Comparison of ENCODE assay signal across 8 cellular contexts in the genomic region with DNA sequence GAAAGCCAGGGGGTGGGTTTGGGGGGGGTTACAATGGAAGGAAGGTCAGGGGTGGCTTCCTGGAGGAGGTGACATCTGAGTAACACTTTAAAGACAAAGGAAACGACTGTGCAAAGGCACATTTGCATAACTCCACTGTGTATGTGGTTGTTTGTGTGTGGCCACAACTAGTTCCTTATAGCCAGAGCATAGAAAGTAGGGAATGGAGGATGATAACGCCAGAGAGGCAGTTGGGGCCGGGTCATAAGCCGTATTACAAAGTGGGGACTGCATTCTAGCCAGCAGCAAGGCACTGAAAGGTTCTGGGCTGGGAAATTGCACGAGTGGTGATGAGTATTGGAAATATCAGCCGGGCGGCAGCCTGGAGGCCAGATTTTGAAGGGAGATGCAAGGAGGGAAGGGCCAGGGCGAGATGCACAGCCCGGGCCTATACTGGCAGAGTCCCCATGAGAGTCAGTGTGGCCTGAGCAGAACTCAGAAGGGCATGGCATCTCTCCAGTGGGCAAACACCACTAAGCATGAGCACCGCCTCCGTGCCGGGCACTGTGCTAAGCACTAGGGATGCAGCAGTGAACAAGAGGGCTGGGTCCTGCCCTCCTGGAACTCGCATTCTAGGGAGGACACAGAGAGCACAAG. TPM values are rescaled to one million over a fixed set of nuclear protein-coding genes. Genes with fewer than 3 reads are reported as not detected.
DNase-seq lines count a peak whose midpoint lies in the region; ATAC-seq and TF ChIP-seq lines count a peak whose summit lies in the region.

No MANE protein-coding gene starts in this region.

- peaks cover 14% of the 10 kb centered on the region for H3K36me3 Mint-ChIP-seq in T-helper 1 cell treated with Interleukin-12 subunit alpha and Interleukin-12 subunit beta and Interleukin-4 antibody, amounts not matched to agents 30 μg/mL and 1 μg/mL, for 36 hours (ENCODE audit: low read depth)

- H3K4me3 ChIP-seq in BLaER1, result peak overlapping the region; percentile 47; the same call in 1 of the 2 replicates
- peak overlapping the region in 1 of 2 experiments; percentile 33; a peak in 1 of 4 replicates for H3K4me3 ChIP-seq in HCT116 (replicated peaks in 1 of 2; ENCODE audit: low read depth in 1 of 2, low read length in 2 of 2)
- no peak overlapping the region for H3K4me3 ChIP-seq in liver (ENCODE audit: low read depth in 1 of 3, low read length in 3 of 3)
- no peak overlapping the region for H3K4me3 ChIP-seq in uterus

- ATAC-seq in HCT116 (no peak), esophagus mucosa (no peak)

- H3K9ac ChIP-seq in BLaER1 (peak overlapping the region; percentile 72), HCT116 (ENCODE audit: low read length) (peak overlapping the region; percentile 39), liver (ENCODE audit: low read depth in 1 of 2, low read length in 2 of 2) (peak overlapping the region; percentile 13 to 57)

- WGBS in liver, result 11% methylated on average over 13 of the region's 13 CpGs

- H3K9me3 Mint-ChIP-seq in T-helper 1 cell treated with Interleukin-12 subunit alpha and Interleukin-12 subunit beta and Interleukin-4 antibody, amounts not matched to agents 30 μg/mL and 1 μg/mL, for 36 hours, result no peaks in the 10 kb centered on the region

- H2AFZ ChIP-seq in HCT116 (ENCODE audit: low read depth, low read length, poor library complexity, severe bottlenecking), result no peak overlapping the region

- no peaks in the 10 kb centered on the region for H3K27me3 Mint-ChIP-seq in T-helper 1 cell treated with Interleukin-12 subunit alpha and Interleukin-12 subunit beta and Interleukin-4 antibody, amounts not matched to agents 30 μg/mL and 1 μg/mL, for 36 hours (ENCODE audit: low read depth)

- H3K9me2 ChIP-seq in HCT116 (ENCODE audit: insufficient read depth), result no peaks in the 10 kb centered on the region

- peak overlapping the region; percentile 99 for H3K27ac Mint-ChIP-seq in T-helper 1 cell treated with Interleukin-12 subunit alpha and Interleukin-12 subunit beta and Interleukin-4 antibody, amounts not matched to agents 30 μg/mL and 1 μg/mL, for 36 hours

- POLR2A ChIA-PET in HCT116 (lab: Charles Lee), result no interaction called here

- H3K4me1 ChIP-seq in BLaER1 (peaks cover 86% of the 10 kb centered on the region), HCT116 (ENCODE audit: control insufficient read depth in 1 of 2, insufficient read depth in 2 of 2, low read length in 2 of 2) (peaks cover 55 to 70% of the 10 kb centered on the region in 2 experiments), liver (ENCODE audit: control insufficient read depth in 4 of 4, insufficient read depth in 4 of 4, low read length in 3 of 4) (peaks cover 26 to 63% (median 49%) of the 10 kb centered on the region in 4 donors), uterus (peaks cover 6 to 22% of the 10 kb centered on the region in 2 donors)

- H3K79me2 ChIP-seq in HCT116 (ENCODE audit: insufficient read depth, low read length), result no peaks in the 10 kb centered on the region

- CTCF ChIA-PET in HCT116 (lab: Charles Lee), result interaction anchor here (1.0 to 1.3 kb wide), 5 partner anchors 92 to 241 kb away, joined by 3 to 12 read pairs (median 4); no protein-coding TSS in a partner anchor

- no peak for DNase-seq in HCT116 (ENCODE audit: low read depth, low spot score)
- no peak for DNase-seq in uterus
- no peak for DNase-seq in HuH-7.5 (ENCODE audit: low spot score)
- no peak for DNase-seq in NCI-H526 (lab: John Stamatoyannopoulos, UW)

- H3K4me1 Mint-ChIP-seq in T-helper 1 cell treated with Interleukin-12 subunit alpha and Interleukin-12 subunit beta and Interleukin-4 antibody, amounts not matched to agents 30 μg/mL and 1 μg/mL, for 36 hours (ENCODE audit: low read depth), result peaks cover 65% of the 10 kb centered on the region

- no peaks in the 10 kb centered on the region for H4K20me1 ChIP-seq in BLaER1
- H4K20me1 ChIP-seq in HCT116 (ENCODE audit: insufficient read depth), result no peaks in the 10 kb centered on the region; the same call in 1 of the 2 replicates

- H3K9me3 ChIP-seq in BLaER1 (no peaks in the 10 kb centered on the region), HCT116 (ENCODE audit: control insufficient read depth in 1 of 2, insufficient read depth in 1 of 2, low read depth in 1 of 2, low read length in 2 of 2) (no peaks in the 10 kb centered on the region), liver (ENCODE audit: control insufficient read depth in 4 of 4, low read length in 3 of 4) (no peaks in the 10 kb centered on the region), uterus (no peaks in the 10 kb centered on the region)

- TF ChIP-seq CTCF in HCT116 (IDR thresholded peaks at IDR 0.05 in 2 of 3, conservative IDR thresholded peaks at IDR 0.05 in 1 of 3; ENCODE audit: borderline replicate concordance in 1 of 3, insufficient read depth in 1 of 3, low read depth in 2 of 3, low read length in 2 of 3), result no peak
- no peak for TF ChIP-seq CTCF in liver (IDR thresholded peaks at IDR 0.05; ENCODE audit: low read depth, low read length, missing input control)
- no peak for TF ChIP-seq CTCF in uterus (IDR thresholded peaks at IDR 0.05)

- peak overlapping the region; percentile 82 for H3K4me3 Mint-ChIP-seq in T-helper 1 cell treated with Interleukin-12 subunit alpha and Interleukin-12 subunit beta and Interleukin-4 antibody, amounts not matched to agents 30 μg/mL and 1 μg/mL, for 36 hours

- intact Hi-C loops in HCT116 (cut with micrococcal nuclease) (loop anchor here (1.0 kb wide), 1 partner anchor 110 kb away; no protein-coding TSS in a partner anchor), uterus (cut with DNase I; ENCODE audit: low total_unique reads) (no loop called here)

- H3K4me2 ChIP-seq in BLaER1, result peak overlapping the region; percentile 89
- peak overlapping the region; percentile 67 for H3K4me2 ChIP-seq in HCT116 (ENCODE audit: low read length)

- TF ChIP-seq POLR2A in HCT116 (IDR thresholded peaks at IDR 0.05; ENCODE audit: borderline replicate concordance, extremely low read depth, insufficient read depth, insufficient read length) (no peak), uterus (IDR thresholded peaks at IDR 0.05) (no peak)

- H3K27me3 ChIP-seq in BLaER1, result no peaks in the 10 kb centered on the region
- H3K27me3 ChIP-seq in HCT116 (ENCODE audit: insufficient read depth, low read length), result no peaks in the 10 kb centered on the region
- no peaks in the 10 kb centered on the region for H3K27me3 ChIP-seq in liver (ENCODE audit: control insufficient read depth in 4 of 4, insufficient read depth in 4 of 4, low read length in 3 of 4)
- H3K27me3 ChIP-seq in uterus, result no peaks in the 10 kb centered on the region

- H3K36me3 ChIP-seq in BLaER1, result no peaks in the 10 kb centered on the region
- no peaks in the 10 kb centered on the region for H3K36me3 ChIP-seq in HCT116 (ENCODE audit: control insufficient read depth in 1 of 2, insufficient read depth in 2 of 2, low read length in 2 of 2)
- no peaks in the 10 kb centered on the region for H3K36me3 ChIP-seq in liver (ENCODE audit: control insufficient read depth in 4 of 4, insufficient read depth in 3 of 4, low read depth in 1 of 4, low read length in 3 of 4)
- H3K36me3 ChIP-seq in uterus, result no peaks in the 10 kb centered on the region

- RAD21 ChIA-PET in HCT116 (lab: Charles Lee; ENCODE audit: low non-redundant PET in 1 of 2, low total read pairs in 2 of 2, uncharacterized antibody in 2 of 2, unreplicated experiment in 2 of 2), result no interaction called here

- H3K27ac ChIP-seq in BLaER1 (peak overlapping the region; percentile 93), HCT116 (ENCODE audit: low read depth, low read length) (peak overlapping the region; percentile 67), liver (ENCODE audit: low read depth in 1 of 2, low read length in 2 of 2) (peak overlapping the region; percentile 99 to 100), uterus (peak overlapping the region; percentile 79 to 95)

- no TSS peak for BruUV-seq in HCT116 (replicated peaks; lab: Mats Ljungman, UMichigan)

- TF ChIP-seq RAD21 in HCT116 (IDR thresholded peaks at IDR 0.05; ENCODE audit: low read depth), result no peak
- TF ChIP-seq RAD21 in liver (IDR thresholded peaks at IDR 0.05), result no peak

TF ChIP-seq in HCT116, 20 proteins besides CTCF, POLR2A, EP300 and RAD21 (continues in another document):
- TF ChIP-seq YY1 (IDR thresholded peaks at IDR 0.05; ENCODE audit: extremely low read depth, insufficient replicate concordance, low read depth, low read length) (no peak), JUND (IDR thresholded peaks at IDR 0.05) (no peak), POLR2AphosphoS5 (IDR thresholded peaks at IDR 0.05; ENCODE audit: low read depth, low read length) (no peak), EZH2phosphoT487 (IDR thresholded peaks at IDR 0.05; ENCODE audit: borderline replicate concordance) (no peak), ZFX (IDR thresholded peaks at IDR 0.05) (no peak), EZH2 (IDR thresholded peaks at IDR 0.05) (no peak), ZNF274 (IDR thresholded peaks at IDR 0.05; ENCODE audit: low read depth, low read length) (no peak)

TF ChIP-seq in liver, 16 proteins besides CTCF, POLR2A, EP300 and RAD21:
- TF ChIP-seq RXRA (IDR thresholded peaks at IDR 0.05), result no peak
TF ChIP-seq in liver: peak in this region for 0.

RNA-seq across cellular contexts. Expression of a gene that starts 33.6 kb away (rescaled TPM):
- total RNA-seq in HCT116 (2021; ENCODE audit: unreplicated experiment) (15.4 TPM), liver (10 to 100 TPM; 10.5 to 31.9 TPM), uterus (10 to 100 TPM; 13.6 to 52.6 (median 39.2) TPM), esophagus mucosa (8.5 TPM)
- 14.7 and 16.9 TPM in 2 replicates for polyA plus RNA-seq in HCT116 (2012)
- polyA plus RNA-seq in liver, result 10 to 100 TPM; 19.5 to 22.5 TPM

RNA-seq across cellular contexts. Expression of a gene that starts 36.1 kb away (rescaled TPM):
- total RNA-seq in HCT116 (2021; ENCODE audit: unreplicated experiment) (38.6 TPM), liver (10 to 100 TPM in 1 of 2 donors, 1 to 10 TPM in 1; 9.5 to 36.1 TPM), uterus (100 to 1,000 TPM in 1 of 4 donors, 10 to 100 TPM in 3; 31.3 to 118 (median 68.6) TPM), esophagus mucosa (14.2 TPM)
- polyA plus RNA-seq in HCT116 (2012), result 84.1 and 84.2 TPM in 2 replicates
- 10 to 100 TPM; 19.3 to 23.6 TPM for polyA plus RNA-seq in liver

RNA-seq across cellular contexts. Expression of a gene that starts 49.9 kb away (rescaled TPM):
- total RNA-seq in HCT116 (2021; ENCODE audit: unreplicated experiment) (5.2 TPM), liver (under 1 TPM; 0.33 to 0.84 TPM), uterus (1 to 10 TPM in 2 of 4 donors, not detected in 2; 5.0 to 5.3 TPM), esophagus mucosa (0.60 TPM)
- 2.3 TPM in 2 replicates for polyA plus RNA-seq in HCT116 (2012)
- polyA plus RNA-seq in liver, result under 1 TPM; 0.32 to 0.64 TPM
